Comparison of ENCODE assay signal across 9 cellular contexts in genomic region chr12:84912191-84913142, GRCh38. TPM values are rescaled to one million over a fixed set of nuclear protein-coding genes. Genes with fewer than 3 reads are reported as not detected.
DNase-seq lines count a peak whose midpoint lies in the region; ATAC-seq and TF ChIP-seq lines count a peak whose summit lies in the region.
"Had no signal": no experiment of that assay in that cellular context is flagged by ENCODE, and none has a peak within 500 bp of the region (broad histone marks: within the 10 kb centered on the region; RNA-seq: fewer than 3 reads in every experiment).

Gene SLC6A15, minus strand, starts transcription at chr12:84912799. Its CDS starts 20,679 bp downstream, at chr12:84892120.

- no peak within 1 kb of the TSS for H3K56ac ChIP-seq in IMR-90 (ENCODE audit: extremely low read depth, insufficient read depth, low read length)

- H3K14ac ChIP-seq in IMR-90 (replicated peaks; ENCODE audit: low read depth, low read length), result no peak within 1 kb of the TSS

- no peak for TF ChIP-seq RAD21 in IMR-90 (IDR thresholded peaks at IDR 0.05; ENCODE audit: low read length)

- peak; percentile 75 for ATAC-seq in IMR-90 (ENCODE audit: low read depth)
- ATAC-seq in HG03139 (IDR thresholded peaks at IDR 0.05; ENCODE audit: unreplicated experiment), result no peak

- peak within 1 kb of the TSS; percentile 64 for H3K27ac Mint-ChIP-seq in endothelial cell (ENCODE audit: unreplicated experiment)

- H3K9me3 ChIP-seq in IMR-90 (ENCODE audit: control insufficient read depth, insufficient read depth, low read length), result no peaks in the 10 kb centered on the region
- no peaks in the 10 kb centered on the region for H3K9me3 ChIP-seq in testis

- H3K27ac ChIP-seq in IMR-90 (ENCODE audit: insufficient read depth, low read length) (no peak within 1 kb of the TSS), testis (peak within 1 kb of the TSS in 1 of 2 donors; percentile 22)

- H3K18ac ChIP-seq in IMR-90 (ENCODE audit: low read depth, low read length), result no peak within 1 kb of the TSS

- no peak within 1 kb of the TSS for H2AK5ac ChIP-seq in IMR-90 (ENCODE audit: low read depth, low read length)

- no peak within 1 kb of the TSS for H2BK15ac ChIP-seq in IMR-90 (ENCODE audit: low read depth, low read length)

- TF ChIP-seq POLR2A in IMR-90 (IDR thresholded peaks at IDR 0.05; ENCODE audit: low read depth, low read length) (no peak), testis (IDR thresholded peaks at IDR 0.05) (no peak)

- POLR2A ChIA-PET in IMR-90 (lab: Charles Lee; ENCODE audit: unreplicated experiment), result no interaction called here

- H3K4me3 Mint-ChIP-seq in endothelial cell (ENCODE audit: unreplicated experiment), result peak within 1 kb of the TSS; percentile 99

- peak within 1 kb of the TSS; percentile 97 for H3K4me2 ChIP-seq in IMR-90 (ENCODE audit: low read depth, low read length)

- H3K79me1 ChIP-seq in IMR-90 (ENCODE audit: low read depth in 1 of 2, low read length in 2 of 2), result no peaks in the 10 kb centered on the region

- no peak within 1 kb of the TSS for H3K23ac ChIP-seq in IMR-90 (ENCODE audit: low read depth, low read length)

- peak; percentile 81 for DNase-seq in GM03348 (ENCODE audit: low spot score)
- peak; percentile 46 for DNase-seq in IMR-90
- peak; percentile 17 for DNase-seq in SKM-1 (lab: John Stamatoyannopoulos, UW; ENCODE audit: unreplicated experiment)
- peak; percentile 80 for DNase-seq in endothelial cell (ENCODE audit: low spot score)
- peak; percentile 16 for DNase-seq in medulla oblongata (ENCODE audit: extremely low spot score)
- peak; percentile 85 for DNase-seq in testis
- no peak for DNase-seq in SW480 (ENCODE audit: low spot score)

- no peaks in the 10 kb centered on the region for H3K36me3 Mint-ChIP-seq in endothelial cell (ENCODE audit: low read depth, unreplicated experiment)

- in situ Hi-C loops in IMR-90 (cut with MboI; ENCODE audit: low sequenced_read_pairs), result no loop called here

- no peaks in the 10 kb centered on the region for H3K4me1 ChIP-seq in IMR-90 (ENCODE audit: control insufficient read depth, insufficient read depth, low read length)
- no peaks in the 10 kb centered on the region for H3K4me1 ChIP-seq in testis

- dilution Hi-C loops in IMR-90 (cut with HindIII; ENCODE audit: low sequenced_read_pairs, unreplicated experiment), result no loop called here

- H3K27me3 ChIP-seq in IMR-90 (ENCODE audit: control insufficient read depth, insufficient read depth, low read length) (peaks cover 15% of the 10 kb centered on the region), testis (no peaks in the 10 kb centered on the region)

- no peaks in the 10 kb centered on the region for H3K9me3 Mint-ChIP-seq in endothelial cell (ENCODE audit: unreplicated experiment)

- no peak within 1 kb of the TSS for H2BK5ac ChIP-seq in IMR-90 (ENCODE audit: low read depth, low read length, poor library complexity, severe bottlenecking)

- peak within 1 kb of the TSS; percentile 90 for H2AFZ ChIP-seq in IMR-90 (replicated peaks; ENCODE audit: low read length, poor library complexity)

- no peak within 1 kb of the TSS for H2BK120ac ChIP-seq in IMR-90 (ENCODE audit: low read depth, low read length)

- H2BK20ac ChIP-seq in IMR-90 (ENCODE audit: low read depth, low read length), result no peak within 1 kb of the TSS

- peak; percentile 31 for TF ChIP-seq CTCF in IMR-90 (conservative IDR thresholded peaks at IDR 0.05; ENCODE audit: low read depth, low read length)
- peak; percentile 63 for TF ChIP-seq CTCF in endothelial cell (IDR thresholded peaks at IDR 0.05; ENCODE audit: unreplicated experiment)
- TF ChIP-seq CTCF in testis (IDR thresholded peaks at IDR 0.05), result peak in 2 of 3 experiments; percentile 23 to 24

- H3K9ac ChIP-seq in IMR-90 (ENCODE audit: low read depth, low read length), result peak within 1 kb of the TSS; percentile 16; the same call in 1 of the 2 replicates

- no peaks in the 10 kb centered on the region for H3K36me3 ChIP-seq in IMR-90 (ENCODE audit: control insufficient read depth, insufficient read depth, low read length)
- H3K36me3 ChIP-seq in testis (ENCODE audit: low read depth, missing control alignments), result no peaks in the 10 kb centered on the region

- CTCF ChIA-PET in IMR-90 (lab: Yijun Ruan, JAX), result interaction anchor here (1.1 to 1.2 kb wide), 2 partner anchors 34 to 117 kb away, joined by 3 read pairs; no protein-coding TSS in a partner anchor

- H3K27me3 Mint-ChIP-seq in endothelial cell (ENCODE audit: unreplicated experiment), result peaks cover 9% of the 10 kb centered on the region

- H3K9me1 ChIP-seq in IMR-90 (ENCODE audit: insufficient read depth, low read length), result no peaks in the 10 kb centered on the region

- no peak within 1 kb of the TSS for H3K4ac ChIP-seq in IMR-90 (ENCODE audit: low read depth, low read length)

- H3K4me3 ChIP-seq in IMR-90 (ENCODE audit: insufficient read depth, low read depth, low read length), result peak within 1 kb of the TSS; percentile 83
- peak within 1 kb of the TSS; percentile 47 to 63 for H3K4me3 ChIP-seq in testis

- WGBS in IMR-90 (ENCODE audit: extremely low coverage in 2 of 2, insufficient read length in 1 of 2), 2 experiments, result 0% methylated on average over 9 of the region's 68 CpGs; no CpG with 5 or more reads in 1 of the 2 experiments
- 1 to 5% methylated on average over 18 to 68 of the region's 68 CpGs for WGBS in testis, 2 donors

- H4K91ac ChIP-seq in IMR-90 (ENCODE audit: insufficient read depth, low read depth, low read length), result no peak within 1 kb of the TSS

- no peak within 1 kb of the TSS for H4K8ac ChIP-seq in IMR-90 (ENCODE audit: low read depth in 2 of 2, low read length in 2 of 2)

- no peak within 1 kb of the TSS for H2AK9ac ChIP-seq in IMR-90 (replicated peaks; ENCODE audit: low read depth, low read length, poor library complexity)

- H4K5ac ChIP-seq in IMR-90 (ENCODE audit: low read depth, low read length), result no peak within 1 kb of the TSS

- intact Hi-C loops in IMR-90 (cut with micrococcal nuclease), result no loop called here
- intact Hi-C loops in testis (cut with DNase I; ENCODE audit: low total_unique reads), result no loop called here

- no TSS peak for BruUV-seq in IMR-90 (replicated peaks; lab: Mats Ljungman, UMichigan)

- H3K4me1 Mint-ChIP-seq in endothelial cell (ENCODE audit: unreplicated experiment), result peaks cover 9% of the 10 kb centered on the region

- no peaks in the 10 kb centered on the region for H4K20me1 ChIP-seq in IMR-90 (ENCODE audit: insufficient read depth, low read length)

TF ChIP-seq in IMR-90, 13 proteins besides CTCF, POLR2A, EP300 and RAD21:
- peak; percentile 67; the same call in 1 of the 2 replicates for TF ChIP-seq USF2 (IDR thresholded peaks at IDR 0.05; ENCODE audit: low read depth, low read length)
- TF ChIP-seq BHLHE40 (IDR thresholded peaks at IDR 0.05; ENCODE audit: low read depth, low read length), result no peak

RNA-seq across cellular contexts. Expression of gene SLC6A15, which starts in this region (rescaled TPM):
- total RNA-seq in IMR-90 (2012; rRNA removed) (0.72 and 1.4 TPM in 2 replicates), endothelial cell (ENCODE audit: unreplicated experiment) (5.3 TPM), testis (1 to 10 TPM; 1.7 to 3.1 TPM)
- polyA plus RNA-seq in IMR-90 (2012; rRNA removed) (0.22 and 0.32 TPM in 2 replicates), testis (ENCODE audit: insufficient read depth, low read depth, low replicate concordance) (2.0 TPM)
- 0.02 and 0.04 TPM in 2 replicates for polyA plus RNA-seq in IMR-90 (2012; cell fraction: cytosol; rRNA removed)
- 0.05 and 0.23 TPM in 2 replicates for polyA plus RNA-seq in IMR-90 (2012; cell fraction: nucleus; rRNA removed; ENCODE audit: low replicate concordance)
- total RNA-seq: T-helper 1 cell treated with Interleukin-12 subunit alpha and Interleukin-12 subunit beta and Interleukin-4 antibody, amounts not matched to agents 30 ng/mL and 1 ng/mL, for 36 hours had no signal
